Comparison of ENCODE assay signal across 20 cellular contexts in the genomic region with DNA sequence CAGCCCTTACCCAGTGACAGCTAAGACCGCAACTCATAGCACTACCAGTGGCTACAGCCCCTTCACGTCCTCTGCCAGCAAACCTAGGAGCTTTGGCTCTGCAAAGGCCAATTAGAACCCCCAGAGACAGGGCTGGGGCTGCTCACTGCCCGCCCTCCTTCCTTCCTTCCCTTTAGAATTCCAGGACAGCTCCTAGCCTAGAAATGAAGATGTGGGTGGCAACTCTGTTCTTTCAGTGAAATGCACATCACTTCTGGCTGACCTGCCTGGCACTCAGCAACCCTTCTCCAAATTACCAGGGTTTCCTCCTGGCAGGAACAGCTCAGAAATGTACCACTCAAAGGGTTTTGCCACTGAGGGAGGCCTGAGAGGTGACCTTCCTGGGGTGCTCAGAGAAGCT.
DNase-seq lines count a peak whose midpoint lies in the region; ATAC-seq and TF ChIP-seq lines count a peak whose summit lies in the region.
"Had no signal": no experiment of that assay in that cellular context is flagged by ENCODE, and none has a peak within 500 bp of the region (broad histone marks: within the 10 kb centered on the region; RNA-seq: fewer than 3 reads in every experiment).

No MANE protein-coding gene starts in this region.

- intact Hi-C loops in A673 (cut with micrococcal nuclease; ENCODE audit: unreplicated experiment): no loop called here

- no peak for TF ChIP-seq CTCF in A673 (conservative IDR thresholded peaks at IDR 0.05; ENCODE audit: low read depth, low read length)

- peaks cover 79% of the 10 kb centered on the region for H3K4me1 Mint-ChIP-seq in activated naive CD8-positive, alpha-beta T cell treated with anti-CD3 and anti-CD28 coated beads, Interleukin-2, amount 50 U/mL, for 24 hours
- peaks cover 66% of the 10 kb centered on the region for H3K4me1 Mint-ChIP-seq in activated naive CD8-positive, alpha-beta T cell treated with anti-CD3 and anti-CD28 coated beads for 36 hours

- peak overlapping the region; percentile 54 for H3K27ac Mint-ChIP-seq in activated naive CD8-positive, alpha-beta T cell treated with anti-CD3 and anti-CD28 coated beads, Interleukin-2, amount 50 U/mL, for 24 hours
- no peak overlapping the region for H3K27ac Mint-ChIP-seq in activated naive CD8-positive, alpha-beta T cell treated with anti-CD3 and anti-CD28 coated beads for 36 hours
- H3K27ac Mint-ChIP-seq: activated CD8-positive, alpha-beta T cell treated with anti-CD3 and anti-CD28 coated beads, Interleukin-2, amount 10 ng/mL, durations not matched to agents 7 days and 5 days; stimulated activated naive CD8-positive, alpha-beta T cell treated with anti-CD3 and anti-CD28 coated beads, Interleukin-15, amount 100 ng/mL, for 72 hours; T-helper 1 cell treated with Interleukin-12 subunit alpha and Interleukin-12 subunit beta and Interleukin-4 antibody, amounts not matched to agents 30 μg/mL and 1 μg/mL, for 36 hours had no signal

- H3K36me3 Mint-ChIP-seq in activated naive CD8-positive, alpha-beta T cell treated with anti-CD3 and anti-CD28 coated beads, Interleukin-2, amount 50 U/mL, for 24 hours (ENCODE audit: low read depth): no peaks in the 10 kb centered on the region
- no peaks in the 10 kb centered on the region for H3K36me3 Mint-ChIP-seq in activated naive CD8-positive, alpha-beta T cell treated with anti-CD3 and anti-CD28 coated beads for 36 hours

- no peak for ATAC-seq in activated naive CD8-positive, alpha-beta T cell treated with anti-CD3 and anti-CD28 coated beads, Interleukin-2, amount 50 U/mL, for 24 hours
- ATAC-seq in GM18502 (IDR thresholded peaks at IDR 0.05; ENCODE audit: poor library complexity, unreplicated experiment): no peak
- ATAC-seq: activated CD8-positive, alpha-beta T cell treated with anti-CD3 and anti-CD28 coated beads, Interleukin-2, amount 10 ng/mL, durations not matched to agents 7 days and 5 days; HCT116; left lobe of liver; stimulated activated naive CD8-positive, alpha-beta T cell treated with anti-CD3 and anti-CD28 coated beads, Interleukin-15, amount 100 ng/mL, for 72 hours had no signal

- H3K27ac ChIP-seq in KOPT-K1 (ENCODE audit: low read depth, low read length, poor library complexity, severe bottlenecking) (peak overlapping the region; percentile 97), layer of hippocampus (ENCODE audit: low read depth, low read length) (peak overlapping the region; percentile 48), A673 (ENCODE audit: low read depth, low read length, poor library complexity, severe bottlenecking) (no peak overlapping the region)

- H3K36me3 ChIP-seq in KOPT-K1 (ENCODE audit: insufficient read depth, low read length): no peaks in the 10 kb centered on the region
- H3K36me3 ChIP-seq in A673 (ENCODE audit: insufficient read depth, low read length, poor library complexity, severe bottlenecking): no peaks in the 10 kb centered on the region
- H3K36me3 ChIP-seq: esophagus muscularis mucosa, ovary, vagina had no signal

- H3K4me3 Mint-ChIP-seq in activated naive CD8-positive, alpha-beta T cell treated with anti-CD3 and anti-CD28 coated beads, Interleukin-2, amount 50 U/mL, for 24 hours: no peak overlapping the region
- no peak overlapping the region for H3K4me3 Mint-ChIP-seq in activated naive CD8-positive, alpha-beta T cell treated with anti-CD3 and anti-CD28 coated beads for 36 hours
- H3K4me3 Mint-ChIP-seq: activated CD8-positive, alpha-beta T cell treated with anti-CD3 and anti-CD28 coated beads, Interleukin-2, amount 10 ng/mL, durations not matched to agents 7 days and 5 days; stimulated activated naive CD8-positive, alpha-beta T cell treated with anti-CD3 and anti-CD28 coated beads, Interleukin-15, amount 100 ng/mL, for 72 hours; T-helper 1 cell treated with Interleukin-12 subunit alpha and Interleukin-12 subunit beta and Interleukin-4 antibody, amounts not matched to agents 30 μg/mL and 1 μg/mL, for 36 hours had no signal

- no peaks in the 10 kb centered on the region for H3K9me3 Mint-ChIP-seq in activated naive CD8-positive, alpha-beta T cell treated with anti-CD3 and anti-CD28 coated beads, Interleukin-2, amount 50 U/mL, for 24 hours
- no peaks in the 10 kb centered on the region for H3K9me3 Mint-ChIP-seq in activated naive CD8-positive, alpha-beta T cell treated with anti-CD3 and anti-CD28 coated beads for 36 hours
- H3K9me3 Mint-ChIP-seq: stimulated activated naive CD8-positive, alpha-beta T cell treated with anti-CD3 and anti-CD28 coated beads, Interleukin-15, amount 100 ng/mL, for 72 hours; T-helper 1 cell treated with Interleukin-12 subunit alpha and Interleukin-12 subunit beta and Interleukin-4 antibody, amounts not matched to agents 30 μg/mL and 1 μg/mL, for 36 hours had no signal

- CTCF ChIA-PET in A673 (lab: Charles Lee): no interaction called here

- POLR2A ChIA-PET in A673 (lab: Charles Lee; ENCODE audit: low non-redundant PET): interaction anchor here (0.6 kb wide), 1 partner anchor 567 kb away, joined by 3 read pairs; no protein-coding TSS in a partner anchor

- H3K27me3 ChIP-seq in layer of hippocampus (ENCODE audit: control insufficient read depth, insufficient read depth, low read length): no peaks in the 10 kb centered on the region
- H3K27me3 ChIP-seq in A673 (replicated peaks; ENCODE audit: insufficient read depth, low read depth, low read length, poor library complexity): no peaks in the 10 kb centered on the region
- H3K27me3 ChIP-seq: esophagus muscularis mucosa, ovary, vagina had no signal

- peaks cover 17% of the 10 kb centered on the region for H3K4me1 ChIP-seq in A673 (ENCODE audit: insufficient read depth, low read length, poor library complexity, severe bottlenecking)

- no peak for DNase-seq in activated naive CD8-positive, alpha-beta T cell treated with anti-CD3 and anti-CD28 coated beads, Interleukin-2, amount 50 U/mL, for 24 hours
- no peak for DNase-seq in activated naive CD8-positive, alpha-beta T cell treated with anti-CD3 and anti-CD28 coated beads for 36 hours
- DNase-seq in superior temporal gyrus (ENCODE audit: extremely low spot score): peak; percentile 19
- DNase-seq in A673 (ENCODE audit: low spot score): no peak
- DNase-seq in SHP77 (lab: John Stamatoyannopoulos, UW): no peak
- DNase-seq: ACHN; activated CD8-positive, alpha-beta T cell treated with anti-CD3 and anti-CD28 coated beads, Interleukin-2, amount 10 ng/mL, durations not matched to agents 7 days and 5 days; effector CD4-positive, alpha-beta T cell; NCI-H1105; ovary; stimulated activated CD4-positive, alpha-beta T cell treated with anti-CD3 and anti-CD28 coated beads, Interleukin-2, amount 100 ng/mL, for 24 hours; stimulated activated naive CD8-positive, alpha-beta T cell treated with anti-CD3 and anti-CD28 coated beads, Interleukin-15, amount 100 ng/mL, for 72 hours had no signal

- no peaks in the 10 kb centered on the region for H3K9me3 ChIP-seq in KOPT-K1 (ENCODE audit: insufficient read depth, low read length, poor library complexity, severe bottlenecking)
- H3K9me3 ChIP-seq in A673 (ENCODE audit: low read depth, low read length, poor library complexity, severe bottlenecking): no peaks in the 10 kb centered on the region
- H3K9me3 ChIP-seq: esophagus muscularis mucosa, ovary, vagina had no signal

- no TSS peak for BruUV-seq in A673 (replicated peaks; lab: Mats Ljungman, UMichigan)

- no peaks in the 10 kb centered on the region for H3K27me3 Mint-ChIP-seq in activated naive CD8-positive, alpha-beta T cell treated with anti-CD3 and anti-CD28 coated beads, Interleukin-2, amount 50 U/mL, for 24 hours
- no peaks in the 10 kb centered on the region for H3K27me3 Mint-ChIP-seq in activated naive CD8-positive, alpha-beta T cell treated with anti-CD3 and anti-CD28 coated beads for 36 hours
- H3K27me3 Mint-ChIP-seq: stimulated activated naive CD8-positive, alpha-beta T cell treated with anti-CD3 and anti-CD28 coated beads, Interleukin-15, amount 100 ng/mL, for 72 hours had no signal

- H3K4me3 ChIP-seq in A673 (ENCODE audit: low read depth, low read length, poor library complexity, severe bottlenecking): no peak overlapping the region
- H3K4me3 ChIP-seq: esophagus muscularis mucosa, ovary, vagina had no signal
